Comparison of ENCODE assay signal across 1 cellular context in genomic region chr3:122416966-122417365, GRCh38.
TF ChIP-seq lines count a peak whose summit lies in the region.

No MANE protein-coding gene starts in this region.

TF ChIP-seq in HCT116, 20 proteins besides CTCF, POLR2A, EP300 and RAD21 (continued from another document):
- TF ChIP-seq ZBTB33 (IDR thresholded peaks at IDR 0.05; ENCODE audit: extremely low read depth, insufficient replicate concordance, low read length) (no peak), REST (IDR thresholded peaks at IDR 0.05; ENCODE audit: low read depth) (no peak), FOSL1 (IDR thresholded peaks at IDR 0.05; ENCODE audit: low read depth) (no peak), ATF3 (IDR thresholded peaks at IDR 0.05) (no peak)
